20 cellular contexts compared by ENCODE assay signal in the genomic region with DNA sequence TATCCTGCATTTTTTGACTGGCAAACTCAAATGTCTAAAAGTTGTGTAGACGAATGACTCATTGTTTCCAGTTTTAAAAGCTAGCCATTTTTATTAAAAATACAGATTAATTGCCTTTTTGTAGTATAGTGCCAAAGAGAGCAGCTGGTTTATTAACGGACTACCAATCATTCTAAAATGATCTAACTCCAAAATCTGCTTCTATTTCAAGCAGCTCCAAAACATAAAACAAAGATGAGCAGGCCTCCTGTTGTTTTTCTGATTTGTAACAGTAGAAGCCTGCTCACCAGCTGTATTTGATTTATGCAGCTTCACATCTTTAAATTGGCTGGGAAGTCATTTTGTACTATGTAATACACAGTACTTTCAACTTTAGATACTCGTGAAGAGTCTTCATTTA.
DNase-seq lines count a peak whose midpoint lies in the region; ATAC-seq and TF ChIP-seq lines count a peak whose summit lies in the region.
"Had no signal": no experiment of that assay in that cellular context is flagged by ENCODE, and none has a peak within 500 bp of the region (broad histone marks: within the 10 kb centered on the region; RNA-seq: fewer than 3 reads in every experiment).

No MANE protein-coding gene starts in this region.

- TF ChIP-seq EP300 in upper lobe of left lung (IDR thresholded peaks at IDR 0.05) (no peak), suprapubic skin (IDR thresholded peaks at IDR 0.05) (no peak)

- peaks cover 58% of the 10 kb centered on the region for H3K36me3 Mint-ChIP-seq in nephron (ENCODE audit: low read depth)

- no peaks in the 10 kb centered on the region for H3K27me3 Mint-ChIP-seq in nephron (ENCODE audit: low read depth)

- no peaks in the 10 kb centered on the region for H3K4me1 ChIP-seq in upper lobe of left lung
- H3K4me1 ChIP-seq in suprapubic skin: no peaks in the 10 kb centered on the region
- H3K4me1 ChIP-seq: esophagus squamous epithelium had no signal

- H3K27ac ChIP-seq in upper lobe of left lung (no peak overlapping the region), suprapubic skin (no peak overlapping the region)
- H3K27ac ChIP-seq: esophagus squamous epithelium, thoracic aorta had no signal

- 85 to 90% methylated on average over 3 of the region's 3 CpGs for WGBS in upper lobe of left lung, 2 donors
- WGBS in suprapubic skin: 60% methylated on average over 3 of the region's 3 CpGs

- no peak overlapping the region for H3K4me3 ChIP-seq in upper lobe of left lung
- no peak overlapping the region for H3K4me3 ChIP-seq in suprapubic skin
- H3K4me3 ChIP-seq: esophagus squamous epithelium, mucosa of descending colon, thoracic aorta had no signal

- peaks cover 0 to 6% (median 4%) of the 10 kb centered on the region in 4 donors for H3K9me3 ChIP-seq in upper lobe of left lung
- H3K9me3 ChIP-seq in suprapubic skin: no peaks in the 10 kb centered on the region
- H3K9me3 ChIP-seq: mucosa of descending colon, thoracic aorta had no signal

- peak; percentile 25 for DNase-seq in COR-L47 (lab: John Stamatoyannopoulos, UW)
- peak; percentile 97 for DNase-seq in NCI-H1694 (lab: John Stamatoyannopoulos, UW)
- DNase-seq in brain pericyte (ENCODE audit: low read depth, low spot score): peak; percentile 36
- DNase-seq in upper lobe of left lung: no peak
- no peak for DNase-seq in suprapubic skin (ENCODE audit: low spot score in 2 of 2)
- DNase-seq: activated naive CD4-positive, alpha-beta T cell; anterior cingulate cortex; Calu3; effector memory CD4-positive, alpha-beta T cell; esophagus squamous epithelium; mucosa of descending colon; NCI-H1436 treated with DMSO at 0.1 percent for 48 hours; NCI-H526; retina; SIG-M5 had no signal

- H3K9me3 Mint-ChIP-seq in nephron: no peaks in the 10 kb centered on the region
- H3K9me3 Mint-ChIP-seq: T-helper 1 cell treated with Interleukin-12 subunit alpha and Interleukin-12 subunit beta and Interleukin-4 antibody, amounts not matched to agents 30 μg/mL and 1 μg/mL, for 36 hours had no signal

- H3K4me1 Mint-ChIP-seq in nephron: peaks cover 16% of the 10 kb centered on the region

- H3K27ac Mint-ChIP-seq in nephron: peak overlapping the region in 2 of 3 experiments; percentile 17 to 32
- H3K27ac Mint-ChIP-seq: T-helper 1 cell treated with Interleukin-12 subunit alpha and Interleukin-12 subunit beta and Interleukin-4 antibody, amounts not matched to agents 30 μg/mL and 1 μg/mL, for 36 hours had no signal

- peaks cover 7 to 48% (median 18%) of the 10 kb centered on the region in 4 donors for H3K36me3 ChIP-seq in upper lobe of left lung
- peaks cover 32% of the 10 kb centered on the region for H3K36me3 ChIP-seq in suprapubic skin

- ATAC-seq in HG03354 (IDR thresholded peaks at IDR 0.05; ENCODE audit: poor library complexity, severe bottlenecking, unreplicated experiment) (no peak), HG03045 (IDR thresholded peaks at IDR 0.05; ENCODE audit: unreplicated experiment) (no peak), upper lobe of left lung (ENCODE audit: low FRiP score in 2 of 2) (no peak)
- ATAC-seq: mucosa of descending colon had no signal

- no peak overlapping the region for H3K4me3 Mint-ChIP-seq in nephron
- H3K4me3 Mint-ChIP-seq: T-helper 1 cell treated with Interleukin-12 subunit alpha and Interleukin-12 subunit beta and Interleukin-4 antibody, amounts not matched to agents 30 μg/mL and 1 μg/mL, for 36 hours had no signal

- TF ChIP-seq POLR2A in upper lobe of left lung (IDR thresholded peaks at IDR 0.05): no peak
- no peak for TF ChIP-seq POLR2A in suprapubic skin (IDR thresholded peaks at IDR 0.05)

- H3K27me3 ChIP-seq in upper lobe of left lung: no peaks in the 10 kb centered on the region
- no peaks in the 10 kb centered on the region for H3K27me3 ChIP-seq in suprapubic skin
- H3K27me3 ChIP-seq: esophagus squamous epithelium had no signal

- TF ChIP-seq CTCF in nephron (IDR thresholded peaks at IDR 0.05; ENCODE audit: unreplicated experiment in 3 of 3) (no peak), upper lobe of left lung (IDR thresholded peaks at IDR 0.05) (no peak), suprapubic skin (IDR thresholded peaks at IDR 0.05) (no peak)

Comparison
In these comparisons a context has a peak if more than half of its experiments do, and no peak if none do; other contexts are left out.
1. DNase-seq: peak in COR-L47 (single experiment), NCI-H1694 (single experiment) and brain pericyte (single experiment); none in upper lobe of left lung (0 of 2) and suprapubic skin (0 of 2).